14 cellular contexts compared by ENCODE assay signal in genomic region chr5:39200081-39200480, GRCh38. TPM values are rescaled to one million over a fixed set of nuclear protein-coding genes. Genes with fewer than 3 reads are reported as not detected.
A peak's percentile ranks its signal among the peaks of the same experiment; 100 is the strongest.
DNase-seq lines count a peak whose midpoint lies in the region; ATAC-seq and TF ChIP-seq lines count a peak whose summit lies in the region.
"Had no signal": no experiment of that assay in that cellular context is flagged by ENCODE, and none has a peak within 500 bp of the region (broad histone marks: within the 10 kb centered on the region; RNA-seq: fewer than 3 reads in every experiment).

No MANE protein-coding gene starts in this region.

- H3K9me3 ChIP-seq in mucosa of descending colon (no peaks in the 10 kb centered on the region), vagina (no peaks in the 10 kb centered on the region)
- H3K9me3 ChIP-seq: adrenal gland, BE2C had no signal

- TF ChIP-seq CTCF in mucosa of descending colon (IDR thresholded peaks at IDR 0.05) (no peak), vagina (IDR thresholded peaks at IDR 0.05) (no peak), GM20000 (IDR thresholded peaks at IDR 0.05; ENCODE audit: extremely low read depth, missing control alignments) (no peak)

- H3K9me3 Mint-ChIP-seq in activated naive CD4-positive, alpha-beta T cell treated with anti-CD3 and anti-CD28 coated beads for 36 hours = no peaks in the 10 kb centered on the region

- peak; percentile 18 for ATAC-seq in mucosa of descending colon
- ATAC-seq: esophagus mucosa had no signal

- H3K36me3 ChIP-seq in mucosa of descending colon (ENCODE audit: low read depth) = no peaks in the 10 kb centered on the region
- H3K36me3 ChIP-seq in vagina = no peaks in the 10 kb centered on the region
- H3K36me3 ChIP-seq: adrenal gland, BE2C had no signal

- H3K4me3 ChIP-seq in mucosa of descending colon (no peak overlapping the region), vagina (peak overlapping the region in 1 of 2 donors; percentile 15)
- H3K4me3 ChIP-seq: adrenal gland had no signal

- H3K27ac ChIP-seq in vagina = peak overlapping the region; percentile 30
- H3K27ac ChIP-seq: adrenal gland had no signal

- intact Hi-C loops in activated naive CD4-positive, alpha-beta T cell treated with anti-CD3 and anti-CD28 coated beads for 36 hours (cut with micrococcal nuclease) = loop anchor here (1.0 to 5.0 kb wide), 4 partner anchors 10 to 1632 kb away; no protein-coding TSS in a partner anchor
- intact Hi-C loops in mucosa of descending colon (cut with DNase I, micrococcal nuclease) (no loop called here), vagina (cut with DNase I) (no loop called here)

- peak; percentile 44 for DNase-seq in stimulated activated CD4-positive, alpha-beta T cell treated with anti-CD3 and anti-CD28 coated beads, Interleukin-4, amount 100 ng/mL, for 1 hour
- no peak for DNase-seq in stimulated activated CD4-positive, alpha-beta T cell treated with anti-CD3 and anti-CD28 coated beads, Interleukin-2, amount 100 ng/mL, for 48 hours
- DNase-seq in activated naive CD4-positive, alpha-beta T cell treated with anti-CD3 and anti-CD28 coated beads for 36 hours = peak; percentile 54
- no peak for DNase-seq in mucosa of descending colon
- no peak for DNase-seq in vagina (ENCODE audit: extremely low spot score in 2 of 2)
- DNase-seq in GM20000 (ENCODE audit: low spot score) = no peak
- DNase-seq in central memory CD4-positive, alpha-beta T cell = no peak
- DNase-seq in HK-2 (ENCODE audit: unreplicated experiment) = no peak
- DNase-seq: activated CD4-positive, CD25-positive, alpha-beta regulatory T cell; adrenal gland; BE2C; NCI-H1092 had no signal

- H3K4me1 ChIP-seq in mucosa of descending colon (ENCODE audit: low read depth) (no peaks in the 10 kb centered on the region), vagina (no peaks in the 10 kb centered on the region)
- H3K4me1 ChIP-seq: adrenal gland, BE2C had no signal

- TF ChIP-seq POLR2A in vagina (IDR thresholded peaks at IDR 0.05) = no peak

- peak overlapping the region; percentile 83 for H3K4me3 Mint-ChIP-seq in activated naive CD4-positive, alpha-beta T cell treated with anti-CD3 and anti-CD28 coated beads for 36 hours

- H3K27ac Mint-ChIP-seq in activated naive CD4-positive, alpha-beta T cell treated with anti-CD3 and anti-CD28 coated beads for 36 hours = peak overlapping the region; percentile 99

- H3K27me3 Mint-ChIP-seq in activated naive CD4-positive, alpha-beta T cell treated with anti-CD3 and anti-CD28 coated beads for 36 hours (ENCODE audit: low read depth) = no peaks in the 10 kb centered on the region

- H3K36me3 Mint-ChIP-seq in activated naive CD4-positive, alpha-beta T cell treated with anti-CD3 and anti-CD28 coated beads for 36 hours (ENCODE audit: low read depth) = peaks cover 35% of the 10 kb centered on the region

- peaks cover 27% of the 10 kb centered on the region for H3K4me1 Mint-ChIP-seq in activated naive CD4-positive, alpha-beta T cell treated with anti-CD3 and anti-CD28 coated beads for 36 hours (ENCODE audit: low read depth)

- H3K27me3 ChIP-seq in vagina = no peaks in the 10 kb centered on the region
- H3K27me3 ChIP-seq: adrenal gland had no signal

- CTCF ChIA-PET in activated naive CD4-positive, alpha-beta T cell treated with anti-CD3 and anti-CD28 coated beads for 36 hours (lab: Charles Lee) = interaction anchor here (0.6 to 4.8 kb wide), 15 partner anchors 8 to 747 kb away, joined by 3 to 42 read pairs (median 5); no protein-coding TSS in a partner anchor

RNA-seq across cellular contexts. Expression of gene FYB1, which starts 19.3 kb away (rescaled TPM):
- total RNA-seq in activated naive CD4-positive, alpha-beta T cell treated with anti-CD3 and anti-CD28 coated beads for 36 hours = 100 to 1,000 TPM; 129 TPM
- total RNA-seq in mucosa of descending colon (10 to 100 TPM; 11.5 to 19.4 (median 13.1) TPM), vagina (10.8 TPM)
- total RNA-seq: chondrocyte had no signal

Comparison
In these comparisons a context has a peak if more than half of its experiments do, and no peak if none do; other contexts are left out.
1. DNase-seq: peak in stimulated activated CD4-positive, alpha-beta T cell treated with anti-CD3 and anti-CD28 coated beads, Interleukin-4, amount 100 ng/mL, for 1 hour (single experiment) and activated naive CD4-positive, alpha-beta T cell treated with anti-CD3 and anti-CD28 coated beads for 36 hours (single experiment); none in stimulated activated CD4-positive, alpha-beta T cell treated with anti-CD3 and anti-CD28 coated beads, Interleukin-2, amount 100 ng/mL, for 48 hours (0 of 2), mucosa of descending colon (0 of 3), vagina (0 of 2), GM20000 (single experiment), central memory CD4-positive, alpha-beta T cell (single experiment) and HK-2 (single experiment).
2. RNA of gene FYB1, which starts 19.3 kb away (total RNA-seq): 129 TPM in activated naive CD4-positive, alpha-beta T cell treated with anti-CD3 and anti-CD28 coated beads for 36 hours; 11.5 to 19.4 TPM in mucosa of descending colon and 10.8 TPM in vagina (single experiment); every median in the first group is over 4 times any median in the second.